Comparison of ENCODE assay signal across 8 cellular contexts in the genomic region with DNA sequence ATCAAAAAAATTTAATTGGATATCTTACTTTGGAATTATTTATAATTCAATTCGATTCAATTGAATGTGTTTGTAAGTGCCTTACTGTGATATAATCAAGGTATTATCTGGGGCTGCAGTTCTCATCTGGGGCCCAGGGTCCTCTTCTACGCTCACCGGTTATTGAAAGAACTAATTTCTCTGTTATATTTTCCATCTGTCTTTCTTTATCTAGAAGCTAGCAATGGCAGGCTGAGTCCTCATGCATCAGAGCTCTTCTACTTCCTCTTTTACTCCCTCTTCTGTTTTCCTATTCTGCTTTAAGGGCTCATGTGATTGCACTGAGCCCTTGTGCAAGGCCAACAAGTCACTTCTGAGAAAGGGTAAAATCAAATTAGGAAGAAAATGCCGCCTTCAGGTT.
DNase-seq lines count a peak whose midpoint lies in the region; ATAC-seq, FAIRE-seq and TF ChIP-seq lines count a peak whose summit lies in the region.
"Not testable (repeated sequence)": the region's sequence is repeated elsewhere in the genome, so short reads cannot be mapped to it uniquely, and the experiment has no call there.

No MANE protein-coding gene starts in this region.

- not testable (repeated sequence) for TF ChIP-seq POLR2A in HepG2 (IDR thresholded peaks at IDR 0.05; ENCODE audit: insufficient read depth in 1 of 2, low read depth in 2 of 2, low read length in 2 of 2)

- not testable (repeated sequence) for H3K9me2 ChIP-seq in DOHH2 (replicated peaks; ENCODE audit: control insufficient read depth, low read length); SK-N-SH

- peak overlapping the region in 2 of 3 donors; percentile 14 to 46 for H3K27ac Mint-ChIP-seq in IgD-negative memory B cell

- H3K36me3 Mint-ChIP-seq in IgD-negative memory B cell: not testable (repeated sequence)

- not testable (repeated sequence) for H3K9me3 Mint-ChIP-seq in IgD-negative memory B cell

- H3K4me3 ChIP-seq in DOHH2 (ENCODE audit: low read length): peak overlapping the region; percentile 34
- not testable (repeated sequence) for H3K4me3 ChIP-seq in SK-N-SH (ENCODE audit: low read depth in 2 of 2, low read length in 1 of 2); HepG2 (replicated peaks in 1 of 3; ENCODE audit: insufficient read depth in 1 of 3, low read depth in 2 of 3, low read length in 3 of 3)

- peak overlapping the region in 3 of 4 donors; percentile 0 to 3 (median 1) for H3K4me3 Mint-ChIP-seq in IgD-negative memory B cell

- intact Hi-C loops in HepG2 (cut with micrococcal nuclease; ENCODE audit: unreplicated experiment): not testable (repeated sequence)

- POLR2A ChIA-PET in SK-N-SH (lab: Yijun Ruan, JAX); HepG2 (lab: Yijun Ruan, JAX): not testable (repeated sequence)

- not testable (repeated sequence) for H3K27me3 ChIP-seq in DOHH2 (ENCODE audit: control insufficient read depth, low read length); SK-N-SH (ENCODE audit: insufficient read depth); HepG2 (ENCODE audit: control insufficient read depth in 1 of 2, insufficient read depth in 2 of 2, low read length in 2 of 2)

- not testable (repeated sequence) for H3K79me2 ChIP-seq in DOHH2 (ENCODE audit: control insufficient read depth, low read length); SK-N-SH (ENCODE audit: insufficient read depth); HepG2 (ENCODE audit: insufficient read depth, low read length)

- not testable (repeated sequence) for BruUV-seq in HepG2 (replicated peaks; lab: Mats Ljungman, UMichigan)

- peak; percentile 8 for FAIRE-seq in HepG2 (lab: Jason Lieb, UNC)

- not testable (repeated sequence) for H3K27me3 Mint-ChIP-seq in IgD-negative memory B cell

- peaks cover 10% of the 10 kb centered on the region for H3F3A ChIP-seq in DOHH2 (ENCODE audit: control insufficient read depth, insufficient read depth)
- not testable (repeated sequence) for H3F3A ChIP-seq in SK-N-SH (replicated peaks; ENCODE audit: insufficient read depth)

- CTCF ChIA-PET in SK-N-SH (lab: Yijun Ruan, JAX): interaction anchor here (0.6 to 2.0 kb wide), 3 partner anchors 14 to 430 kb away, joined by 3 to 6 read pairs (median 4); no protein-coding TSS in a partner anchor
- CTCF ChIA-PET in HepG2 (lab: Yijun Ruan, JAX; ENCODE audit: low intra/inter-chr PET ratio, low total read pairs): not testable (repeated sequence)

- not testable (repeated sequence) for H3K9me3 ChIP-seq in DOHH2 (ENCODE audit: control insufficient read depth, insufficient read depth, low read length); SK-N-SH; HepG2 (ENCODE audit: low read length)

- H2AFZ ChIP-seq in SK-N-SH (ENCODE audit: low read depth); HepG2 (ENCODE audit: low read length): not testable (repeated sequence)

- peak overlapping the region; percentile 88 for H3K27ac ChIP-seq in DOHH2 (ENCODE audit: low read depth, low read length)
- H3K27ac ChIP-seq in SK-N-SH (ENCODE audit: low read depth in 2 of 2, low read length in 1 of 2); HepG2 (ENCODE audit: extremely low read length, insufficient read depth, low read length): not testable (repeated sequence)

- TF ChIP-seq RAD21 in SK-N-SH (IDR thresholded peaks at IDR 0.05; ENCODE audit: low read length); HepG2 (CRISPR knock-in tag; IDR thresholded peaks at IDR 0.05): not testable (repeated sequence)

- not testable (repeated sequence) for DNase-seq in SK-N-SH; HepG2 (ENCODE audit: low spot score)

- H3K9ac ChIP-seq in SK-N-SH; HepG2 (ENCODE audit: insufficient read depth, low read depth, low read length): not testable (repeated sequence)

- TF ChIP-seq EP300 in SK-N-SH (IDR thresholded peaks at IDR 0.05; ENCODE audit: borderline replicate concordance in 1 of 2, low read depth in 1 of 2, low read length in 1 of 2): peak in 1 of 2 experiments; percentile 70; a peak in 1 of 4 replicates
- TF ChIP-seq EP300 in HepG2 (IDR thresholded peaks at IDR 0.05; ENCODE audit: low read depth in 2 of 2, low read length in 2 of 2); HepG2 (CRISPR knock-in tag; IDR thresholded peaks at IDR 0.05; ENCODE audit: borderline replicate concordance): not testable (repeated sequence)

- H3K36me3 ChIP-seq in DOHH2 (ENCODE audit: control insufficient read depth, low read length): peaks cover 11% of the 10 kb centered on the region
- not testable (repeated sequence) for H3K36me3 ChIP-seq in SK-N-SH (replicated peaks in 1 of 2; ENCODE audit: control insufficient read depth in 1 of 2, insufficient read depth in 2 of 2, low read length in 1 of 2); HepG2 (replicated peaks in 1 of 2; ENCODE audit: control insufficient read depth in 1 of 2, insufficient read depth in 2 of 2, low read length in 2 of 2)

- in situ Hi-C loops in HepG2 (cut with HindIII; ENCODE audit: extremely low pct_ligation_motif_present, low pct_unique_long_range_greater_than_20kb): not testable (repeated sequence)

- TF ChIP-seq CTCF in DOHH2 (IDR thresholded peaks at IDR 0.05; ENCODE audit: low read depth, low read length, poor library complexity, severe bottlenecking); SK-N-SH (IDR thresholded peaks at IDR 0.05); HepG2 (CRISPR knock-in tag; IDR thresholded peaks at IDR 0.05): not testable (repeated sequence)

- peak; percentile 97 for ATAC-seq in GM18907 (IDR thresholded peaks at IDR 0.05; ENCODE audit: unreplicated experiment)
- peak; percentile 91 for ATAC-seq in GM21423 (IDR thresholded peaks at IDR 0.05; ENCODE audit: unreplicated experiment)
- peak; percentile 97 for ATAC-seq in HG02759 (IDR thresholded peaks at IDR 0.05; ENCODE audit: unreplicated experiment)
- ATAC-seq in HG03108 (IDR thresholded peaks at IDR 0.05; ENCODE audit: unreplicated experiment): peak; percentile 83
- not testable (repeated sequence) for ATAC-seq in HepG2

- not testable (repeated sequence) for H4K20me1 ChIP-seq in DOHH2 (ENCODE audit: control insufficient read depth, insufficient read depth, low read depth, low read length); SK-N-SH (ENCODE audit: insufficient read depth); HepG2 (ENCODE audit: insufficient read depth, low read length)

- H3K4me2 ChIP-seq in DOHH2 (ENCODE audit: low read length): peak overlapping the region; percentile 51
- H3K4me2 ChIP-seq in SK-N-SH; HepG2 (ENCODE audit: low read depth, low read length): not testable (repeated sequence)

- H3K4me1 Mint-ChIP-seq in IgD-negative memory B cell: peaks cover 15 to 22% (median 20%) of the 10 kb centered on the region in 3 donors

- H3K4me1 ChIP-seq in DOHH2 (ENCODE audit: control insufficient read depth, low read length): peaks cover 69% of the 10 kb centered on the region
- H3K4me1 ChIP-seq in SK-N-SH (ENCODE audit: control insufficient read depth in 1 of 2, insufficient read depth in 2 of 2, low read depth in 1 of 2, low read length in 1 of 2); HepG2 (ENCODE audit: insufficient read depth, low read length): not testable (repeated sequence)

- WGBS in SK-N-SH (ENCODE audit: low lambda C conversion rate): 21% methylated on average over 4 of the region's 4 CpGs
- WGBS in HepG2 (ENCODE audit: low lambda C conversion rate): 43% methylated on average over 4 of the region's 4 CpGs

TF ChIP-seq in SK-N-SH, 30 proteins besides CTCF, POLR2A, EP300 and RAD21:
- TF ChIP-seq RCOR1 (IDR thresholded peaks at IDR 0.05; ENCODE audit: low read length): peak; percentile 63; the same call in 1 of the 2 replicates
- peak; percentile 64; the same call in 1 of the 2 replicates for TF ChIP-seq GATA2 (CRISPR knock-in tag; IDR thresholded peaks at IDR 0.05)
